In the genomic region with DNA sequence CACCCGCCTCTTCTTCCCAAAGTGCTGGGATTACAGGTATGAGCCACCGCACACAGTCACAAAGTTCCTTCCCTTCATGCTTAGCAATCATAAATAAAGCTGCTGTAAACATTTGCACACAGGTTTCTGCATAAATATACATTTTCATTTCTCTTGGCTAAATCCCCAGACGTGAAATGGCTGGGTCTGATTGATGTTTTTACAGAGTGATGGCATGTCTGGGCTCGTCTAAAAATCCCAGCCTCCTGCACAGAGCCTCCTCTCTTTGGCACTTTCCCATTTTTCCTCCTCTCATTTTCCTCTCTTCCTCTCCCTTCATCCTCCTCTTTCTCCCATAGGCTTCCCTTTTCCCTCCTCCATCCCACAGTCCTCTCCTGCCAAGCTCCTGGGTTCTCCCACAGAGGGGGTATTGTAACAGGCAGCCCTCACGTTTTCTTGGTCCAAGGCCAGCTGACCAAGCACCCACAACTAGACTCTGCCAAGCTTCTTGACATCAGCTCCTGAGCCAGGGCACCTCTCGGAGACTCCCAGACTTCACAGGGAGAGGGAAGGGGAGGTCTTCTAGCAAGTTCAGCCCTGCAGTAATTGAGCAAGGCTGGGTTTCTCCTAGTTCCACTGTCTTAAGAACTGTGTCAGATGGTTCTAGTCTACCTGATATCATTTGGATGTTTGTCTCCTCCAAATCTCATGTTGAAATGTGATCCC, we compare ENCODE assay signal across 22 cellular contexts. TPM values are rescaled to one million over a fixed set of nuclear protein-coding genes. Genes with fewer than 3 reads are reported as not detected.
DNase-seq lines count a peak whose midpoint lies in the region; ATAC-seq and TF ChIP-seq lines count a peak whose summit lies in the region.
"Had no signal": no experiment of that assay in that cellular context is flagged by ENCODE, and none has a peak within 500 bp of the region (broad histone marks: within the 10 kb centered on the region; RNA-seq: fewer than 3 reads in every experiment).

No MANE protein-coding gene starts in this region.

- H3K9me2 ChIP-seq in MM.1S (replicated peaks; ENCODE audit: insufficient read depth, low read length), result no peaks in the 10 kb centered on the region

- H2BK5ac ChIP-seq in mesenchymal stem cell (ENCODE audit: low read depth, low read length, poor library complexity, severe bottlenecking), result no peak overlapping the region

- H3F3A ChIP-seq in MM.1S (ENCODE audit: insufficient read depth, low read length), result no peaks in the 10 kb centered on the region

- H3K79me1 ChIP-seq in mesenchymal stem cell (replicated peaks; ENCODE audit: low read length, poor library complexity, severe bottlenecking), result no peaks in the 10 kb centered on the region

- no TSS peak for BruUV-seq in MCF 10A (replicated peaks; lab: Mats Ljungman, UMichigan)

- H3K4me1 ChIP-seq in breast epithelium (no peaks in the 10 kb centered on the region), vagina (peaks cover 9% of the 10 kb centered on the region), MM.1S (ENCODE audit: low read length) (peaks cover 13% of the 10 kb centered on the region), mesenchymal stem cell (ENCODE audit: control insufficient read depth, insufficient read depth, low read depth, low read length) (peaks cover 2% of the 10 kb centered on the region)
- H3K4me1 ChIP-seq: SJCRH30 had no signal

- no peaks in the 10 kb centered on the region for H3K79me2 ChIP-seq in MM.1S (ENCODE audit: low read length)

- 85% methylated on average over 6 of the region's 6 CpGs for WGBS in mesenchymal stem cell

- DNase-seq in MCF 10A (ENCODE audit: unreplicated experiment), result peak; percentile 70
- DNase-seq in breast epithelium (ENCODE audit: low spot score in 2 of 2), result no peak
- no peak for DNase-seq in chondrocyte (ENCODE audit: low spot score)
- DNase-seq in mesenteric fat pad (ENCODE audit: low spot score), result peak; percentile 12
- DNase-seq in vagina (ENCODE audit: extremely low spot score in 2 of 2), result no peak
- DNase-seq in MM.1S, result no peak
- DNase-seq in mesenchymal stem cell, result no peak
- DNase-seq: COR-L47, DMS53, GOT3, KBM-7, NCI-H1092 treated with DMSO at 0.1 percent for 48 hours, NCI-H1694, NCI-H82, SJCRH30 had no signal

- intact Hi-C loops in MCF 10A (cut with micrococcal nuclease), result no loop called here
- intact Hi-C loops in breast epithelium (cut with DNase I; ENCODE audit: low total_unique reads), result no loop called here
- intact Hi-C loops in vagina (cut with DNase I), result no loop called here

- no peak overlapping the region for H2AFZ ChIP-seq in MM.1S (ENCODE audit: low read length)
- no peak overlapping the region for H2AFZ ChIP-seq in mesenchymal stem cell (ENCODE audit: low read depth, low read length)

- no peak overlapping the region for H2BK15ac ChIP-seq in mesenchymal stem cell (ENCODE audit: low read depth, poor library complexity, severe bottlenecking)

- H3K27ac Mint-ChIP-seq in MCF 10A (ENCODE audit: low read depth, unreplicated experiment) (no peak overlapping the region), chondrocyte (ENCODE audit: unreplicated experiment) (peak overlapping the region; percentile 63)

- H3K4me2 ChIP-seq in MM.1S (ENCODE audit: low read depth, low read length), result no peak overlapping the region
- H3K4me2 ChIP-seq in mesenchymal stem cell (ENCODE audit: low read length, poor library complexity, severe bottlenecking), result no peak overlapping the region

- no peaks in the 10 kb centered on the region for H3K9me3 ChIP-seq in breast epithelium
- H3K9me3 ChIP-seq in vagina, result no peaks in the 10 kb centered on the region
- H3K9me3 ChIP-seq in MM.1S (replicated peaks; ENCODE audit: insufficient read depth, low read length), result no peaks in the 10 kb centered on the region
- peaks cover 11% of the 10 kb centered on the region for H3K9me3 ChIP-seq in mesenchymal stem cell (ENCODE audit: control insufficient read depth, low read length)
- H3K9me3 ChIP-seq: SJCRH30 had no signal

- H3K18ac ChIP-seq in mesenchymal stem cell (ENCODE audit: low read depth in 1 of 2, low read length in 2 of 2), result no peak overlapping the region

- H4K20me1 ChIP-seq in MM.1S (ENCODE audit: insufficient read depth, low read length), result no peaks in the 10 kb centered on the region

- TF ChIP-seq POLR2A in breast epithelium (IDR thresholded peaks at IDR 0.05), result no peak
- TF ChIP-seq POLR2A in vagina (IDR thresholded peaks at IDR 0.05), result no peak

- no peak overlapping the region for H3K14ac ChIP-seq in mesenchymal stem cell (ENCODE audit: low read length in 2 of 2)

- H3K4me3 ChIP-seq in breast epithelium (no peak overlapping the region), vagina (no peak overlapping the region), MM.1S (ENCODE audit: low read length) (no peak overlapping the region), mesenchymal stem cell (ENCODE audit: insufficient read depth in 1 of 2, low read depth in 1 of 2, low read length in 2 of 2) (no peak overlapping the region)
- H3K4me3 ChIP-seq: SJCRH30 had no signal

- no peak overlapping the region for H4K8ac ChIP-seq in mesenchymal stem cell (ENCODE audit: low read length)

- H3K4ac ChIP-seq in mesenchymal stem cell (ENCODE audit: low read depth in 1 of 2, low read length in 2 of 2), result no peak overlapping the region

- no peak overlapping the region for H2BK12ac ChIP-seq in mesenchymal stem cell (ENCODE audit: low read length in 2 of 2)

- TF ChIP-seq CTCF in MCF 10A (IDR thresholded peaks at IDR 0.05; ENCODE audit: unreplicated experiment) (no peak), breast epithelium (IDR thresholded peaks at IDR 0.05) (no peak), chondrocyte (IDR thresholded peaks at IDR 0.05) (no peak), vagina (IDR thresholded peaks at IDR 0.05) (no peak), MM.1S (IDR thresholded peaks at IDR 0.05; ENCODE audit: low read length) (no peak)

- H3K4me3 Mint-ChIP-seq in MCF 10A (ENCODE audit: unreplicated experiment), result no peak overlapping the region
- H3K4me3 Mint-ChIP-seq in chondrocyte (ENCODE audit: unreplicated experiment), result no peak overlapping the region

- CTCF ChIA-PET in MCF 10A (lab: Yijun Ruan, JAX), result interaction anchor here (1.2 kb wide), 1 partner anchor 29 kb away, joined by 5 read pairs; no protein-coding TSS in a partner anchor

- H3K27me3 Mint-ChIP-seq in MCF 10A (ENCODE audit: insufficient read depth, unreplicated experiment), result no peaks in the 10 kb centered on the region
- peaks cover 28% of the 10 kb centered on the region for H3K27me3 Mint-ChIP-seq in chondrocyte (ENCODE audit: low read depth)

- no peak overlapping the region for H3K27ac ChIP-seq in breast epithelium
- H3K27ac ChIP-seq in vagina, result peak overlapping the region; percentile 1
- no peak overlapping the region for H3K27ac ChIP-seq in MM.1S (ENCODE audit: low read length)
- no peak overlapping the region for H3K27ac ChIP-seq in mesenchymal stem cell (ENCODE audit: low read length, poor library complexity, severe bottlenecking)
- H3K27ac ChIP-seq: C4-2B, HL-60, SJCRH30 had no signal

- no peak overlapping the region for H4K91ac ChIP-seq in mesenchymal stem cell (ENCODE audit: low read length)

- H3K36me3 Mint-ChIP-seq in MCF 10A (ENCODE audit: insufficient read depth, unreplicated experiment) (no peaks in the 10 kb centered on the region), chondrocyte (ENCODE audit: low read depth) (peaks cover 2% of the 10 kb centered on the region)

- peaks cover 0 to 2% of the 10 kb centered on the region in 2 donors for H3K27me3 ChIP-seq in breast epithelium
- H3K27me3 ChIP-seq in vagina, result no peaks in the 10 kb centered on the region
- H3K27me3 ChIP-seq in MM.1S (replicated peaks; ENCODE audit: insufficient read depth, low read length), result no peaks in the 10 kb centered on the region
- H3K27me3 ChIP-seq in mesenchymal stem cell (ENCODE audit: control insufficient read depth in 1 of 2, insufficient read depth in 1 of 2, low read length in 2 of 2), result peaks cover 18 to 52% of the 10 kb centered on the region in 2 experiments
- H3K27me3 ChIP-seq: SJCRH30 had no signal

- POLR2A ChIA-PET in MCF 10A (lab: Yijun Ruan, JAX), result interaction anchor here (0.6 kb wide), 1 partner anchor 176 kb away, joined by 3 read pairs; no protein-coding TSS in a partner anchor

- H2BK120ac ChIP-seq in mesenchymal stem cell (ENCODE audit: low read depth, low read length), result no peak overlapping the region

- H3K9me3 Mint-ChIP-seq in MCF 10A (ENCODE audit: unreplicated experiment) (no peaks in the 10 kb centered on the region), chondrocyte (ENCODE audit: low read depth) (peaks cover 4% of the 10 kb centered on the region)

- H3K4me1 Mint-ChIP-seq in MCF 10A (ENCODE audit: insufficient read depth, unreplicated experiment), result peaks cover 11% of the 10 kb centered on the region
- peaks cover 21% of the 10 kb centered on the region for H3K4me1 Mint-ChIP-seq in chondrocyte (ENCODE audit: low read depth)

- no peak overlapping the region for H3K9ac ChIP-seq in MM.1S (ENCODE audit: low read length)
- H3K9ac ChIP-seq in mesenchymal stem cell (ENCODE audit: low read length), result no peak overlapping the region

- H3K23ac ChIP-seq in mesenchymal stem cell (ENCODE audit: low read length in 2 of 2), result no peak overlapping the region

- H2AK5ac ChIP-seq in mesenchymal stem cell (ENCODE audit: low read length, severe bottlenecking), result no peak overlapping the region

- ATAC-seq in GM18520 (IDR thresholded peaks at IDR 0.05; ENCODE audit: unreplicated experiment), result no peak

- H3K36me3 ChIP-seq in breast epithelium, result no peaks in the 10 kb centered on the region
- H3K36me3 ChIP-seq in vagina, result no peaks in the 10 kb centered on the region
- H3K36me3 ChIP-seq in MM.1S (replicated peaks; ENCODE audit: insufficient read depth, low read length), result no peaks in the 10 kb centered on the region
- H3K36me3 ChIP-seq in mesenchymal stem cell (ENCODE audit: control insufficient read depth in 1 of 2, insufficient read depth in 2 of 2, low read depth in 1 of 2, low read length in 2 of 2), result no peaks in the 10 kb centered on the region
- H3K36me3 ChIP-seq: SJCRH30 had no signal

RNA-seq across cellular contexts. Expression of gene PLA2G4E, which starts 10.5 kb away (rescaled TPM):
- total RNA-seq in MCF 10A (2022) (0.07 and 0.12 TPM in 2 replicates), breast epithelium (not detected), chondrocyte (not detected in 3 replicates), mesenteric fat pad (not detected), vagina (8.8 TPM)
- not detected for polyA plus RNA-seq in mesenchymal stem cell (2013, experiment 1 of 2)
- polyA plus RNA-seq in mesenchymal stem cell (2013, experiment 2 of 2), result not detected
- total RNA-seq: G401, NCI-H460, OCI-LY7, RPMI7951, SJCRH30 had no signal

RNA-seq across cellular contexts. Expression of gene EHD4, which starts 59.0 kb away (rescaled TPM):
- total RNA-seq in MCF 10A (2022), result 24.2 and 27.1 TPM in 2 replicates
- 10 to 100 TPM; 30.2 to 30.5 (median 30.4) TPM for total RNA-seq in breast epithelium
- 23.2 to 23.9 TPM (median 23.8 TPM) in 3 replicates for total RNA-seq in chondrocyte
- total RNA-seq in mesenteric fat pad, result 35.7 TPM
- 24.6 TPM for total RNA-seq in vagina
- polyA plus RNA-seq in mesenchymal stem cell (2013, experiment 1 of 2), result 16.3 TPM
- 16.0 TPM for polyA plus RNA-seq in mesenchymal stem cell (2013, experiment 2 of 2)

Comparison
In these comparisons a context has a peak if more than half of its experiments do, and no peak if none do; other contexts are left out.
1. DNase-seq: peak in MCF 10A (single experiment) and mesenteric fat pad (single experiment); none in breast epithelium (0 of 2), chondrocyte (single experiment), vagina (0 of 2), MM.1S (single experiment) and mesenchymal stem cell (single experiment).